ENCODE assay signal across 1 cellular context in the genomic region with DNA sequence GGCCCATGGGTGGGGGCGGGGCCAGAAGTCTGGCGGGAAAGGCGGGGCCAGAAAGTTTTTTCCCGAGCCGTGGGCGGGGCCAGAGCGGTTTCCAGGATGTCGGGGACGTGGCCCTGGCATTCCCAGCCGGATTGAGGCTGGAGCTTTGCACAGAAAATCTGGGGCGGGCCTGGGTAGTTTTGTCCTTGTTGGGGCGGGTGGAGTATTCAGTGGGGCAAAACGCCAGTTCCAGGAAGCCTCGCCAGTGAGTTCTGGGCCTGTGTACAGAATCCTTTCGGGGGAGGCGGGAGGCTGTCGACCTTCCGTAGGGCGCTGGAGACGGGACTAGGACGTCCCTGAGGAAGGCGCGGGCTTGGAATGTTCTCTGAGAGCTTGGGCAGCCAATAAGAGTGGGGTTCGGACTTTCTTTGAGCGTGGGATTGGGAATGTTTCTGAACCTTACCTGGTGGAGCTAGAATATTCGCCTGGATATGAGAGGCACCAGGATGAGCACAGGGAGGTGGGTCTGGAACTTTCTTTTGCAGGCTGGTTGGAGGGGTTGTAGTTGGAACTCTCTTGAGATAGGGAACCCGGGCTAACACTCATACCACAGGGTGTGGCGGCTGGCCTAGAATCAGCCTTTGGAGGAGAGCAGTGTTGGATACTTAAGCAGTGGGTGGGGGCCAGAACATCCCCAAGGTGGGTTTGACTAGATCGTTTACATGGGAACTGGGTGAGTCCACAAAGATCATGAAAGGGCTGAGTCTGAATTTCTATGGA.
A peak's percentile ranks its signal among the peaks of the same experiment; 100 is the strongest.
TF ChIP-seq lines count a peak whose summit lies in the region.

No MANE protein-coding gene starts in this region.

TF ChIP-seq in HepG2, 621 proteins besides CTCF, POLR2A, EP300 and RAD21 (continued from another document and continues in another):
- TF ChIP-seq, protein P1, sequence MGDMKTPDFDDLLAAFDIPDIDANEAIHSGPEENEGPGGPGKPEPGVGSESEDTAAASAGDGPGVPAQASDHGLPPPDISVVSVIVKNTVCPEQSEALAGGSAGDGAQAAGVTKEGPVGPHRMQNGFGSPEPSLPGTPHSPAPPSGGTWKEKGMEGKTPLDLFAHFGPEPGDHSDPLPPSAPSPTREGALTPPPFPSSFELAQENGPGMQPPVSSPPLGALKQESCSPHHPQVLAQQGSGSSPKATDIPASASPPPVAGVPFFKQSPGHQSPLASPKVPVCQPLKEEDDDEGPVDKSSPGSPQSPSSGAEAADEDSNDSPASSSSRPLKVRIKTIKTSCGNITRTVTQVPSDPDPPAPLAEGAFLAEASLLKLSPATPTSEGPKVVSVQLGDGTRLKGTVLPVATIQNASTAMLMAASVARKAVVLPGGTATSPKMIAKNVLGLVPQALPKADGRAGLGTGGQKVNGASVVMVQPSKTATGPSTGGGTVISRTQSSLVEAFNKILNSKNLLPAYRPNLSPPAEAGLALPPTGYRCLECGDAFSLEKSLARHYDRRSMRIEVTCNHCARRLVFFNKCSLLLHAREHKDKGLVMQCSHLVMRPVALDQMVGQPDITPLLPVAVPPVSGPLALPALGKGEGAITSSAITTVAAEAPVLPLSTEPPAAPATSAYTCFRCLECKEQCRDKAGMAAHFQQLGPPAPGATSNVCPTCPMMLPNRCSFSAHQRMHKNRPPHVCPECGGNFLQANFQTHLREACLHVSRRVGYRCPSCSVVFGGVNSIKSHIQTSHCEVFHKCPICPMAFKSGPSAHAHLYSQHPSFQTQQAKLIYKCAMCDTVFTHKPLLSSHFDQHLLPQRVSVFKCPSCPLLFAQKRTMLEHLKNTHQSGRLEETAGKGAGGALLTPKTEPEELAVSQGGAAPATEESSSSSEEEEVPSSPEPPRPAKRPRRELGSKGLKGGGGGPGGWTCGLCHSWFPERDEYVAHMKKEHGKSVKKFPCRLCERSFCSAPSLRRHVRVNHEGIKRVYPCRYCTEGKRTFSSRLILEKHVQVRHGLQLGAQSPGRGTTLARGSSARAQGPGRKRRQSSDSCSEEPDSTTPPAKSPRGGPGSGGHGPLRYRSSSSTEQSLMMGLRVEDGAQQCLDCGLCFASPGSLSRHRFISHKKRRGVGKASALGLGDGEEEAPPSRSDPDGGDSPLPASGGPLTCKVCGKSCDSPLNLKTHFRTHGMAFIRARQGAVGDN (CRISPR knock-in tag; IDR thresholded peaks at IDR 0.05), result peak; percentile 68
- TF ChIP-seq ELF4 (CRISPR knock-in tag; IDR thresholded peaks at IDR 0.05; ENCODE audit: borderline replicate concordance) (peak; percentile 51; the same call in 1 of the 2 replicates), HOXA5 (CRISPR knock-in tag; IDR thresholded peaks at IDR 0.05) (peak; percentile 72; the same call in 1 of the 2 replicates), CREB1 (IDR thresholded peaks at IDR 0.05) (no peak), CREB1 (CRISPR knock-in tag; IDR thresholded peaks at IDR 0.05) (no peak), ZNF138 (CRISPR knock-in tag; IDR thresholded peaks at IDR 0.05; ENCODE audit: low read depth) (0 out of 2 replicates have a peak, but pooled peaks have one; percentile 44), ELF1 (CRISPR knock-in tag; IDR thresholded peaks at IDR 0.05) (peak; percentile 56; the same call in 1 of the 2 replicates), ZFY (CRISPR knock-in tag; IDR thresholded peaks at IDR 0.05) (peak; percentile 51; the same call in 1 of the 2 replicates), ZEB1 (IDR thresholded peaks at IDR 0.05; ENCODE audit: insufficient replicate concordance, low read depth) (no peak), NCOA2 (CRISPR knock-in tag; IDR thresholded peaks at IDR 0.05) (no peak), ZNF7 (CRISPR knock-in tag; IDR thresholded peaks at IDR 0.05) (no peak), ZNF570 (CRISPR knock-in tag; IDR thresholded peaks at IDR 0.05; ENCODE audit: borderline replicate concordance) (0 out of 2 replicates have a peak, but pooled peaks have one; percentile 46), IRF2 (CRISPR knock-in tag; IDR thresholded peaks at IDR 0.05) (0 out of 2 replicates have a peak, but pooled peaks have one; percentile 19), ZSCAN22 (CRISPR knock-in tag; IDR thresholded peaks at IDR 0.05) (no peak), RBM22 (optimal IDR thresholded peaks at IDR 0.05; ENCODE audit: low read length) (peak; percentile 20), NBN (conservative IDR thresholded peaks at IDR 0.05) (no peak), TBX2 (CRISPR knock-in tag; IDR thresholded peaks at IDR 0.05; ENCODE audit: borderline replicate concordance) (peak; percentile 25; the same call in 1 of the 2 replicates), ZNF773 (CRISPR knock-in tag; IDR thresholded peaks at IDR 0.05; ENCODE audit: borderline replicate concordance) (peak; percentile 58; the same call in 1 of the 2 replicates), ZNF75D (CRISPR knock-in tag; IDR thresholded peaks at IDR 0.05; ENCODE audit: borderline replicate concordance) (no peak), BORCS8-MEF2B (CRISPR knock-in tag; IDR thresholded peaks at IDR 0.05) (no peak), KLF9 (CRISPR knock-in tag; IDR thresholded peaks at IDR 0.05; ENCODE audit: low read depth) (no peak), TP53 (CRISPR knock-in tag; conservative IDR thresholded peaks at IDR 0.05) (0 out of 2 replicates have a peak, but pooled peaks have one; percentile 39), MAFF (IDR thresholded peaks at IDR 0.05; ENCODE audit: low read depth, low read length) (no peak), ZNF124 (CRISPR knock-in tag; IDR thresholded peaks at IDR 0.05) (no peak), HOXA3 (CRISPR knock-in tag; IDR thresholded peaks at IDR 0.05) (peak; percentile 6; the same call in 1 of the 2 replicates), DMAP1 (CRISPR knock-in tag; IDR thresholded peaks at IDR 0.05) (peak; percentile 44; the same call in 1 of the 2 replicates), GPN1 (CRISPR knock-in tag; IDR thresholded peaks at IDR 0.05; ENCODE audit: borderline replicate concordance) (no peak), RFX5 (IDR thresholded peaks at IDR 0.05; ENCODE audit: low read depth, low read length) (no peak)
- TF ChIP-seq, protein P2, sequence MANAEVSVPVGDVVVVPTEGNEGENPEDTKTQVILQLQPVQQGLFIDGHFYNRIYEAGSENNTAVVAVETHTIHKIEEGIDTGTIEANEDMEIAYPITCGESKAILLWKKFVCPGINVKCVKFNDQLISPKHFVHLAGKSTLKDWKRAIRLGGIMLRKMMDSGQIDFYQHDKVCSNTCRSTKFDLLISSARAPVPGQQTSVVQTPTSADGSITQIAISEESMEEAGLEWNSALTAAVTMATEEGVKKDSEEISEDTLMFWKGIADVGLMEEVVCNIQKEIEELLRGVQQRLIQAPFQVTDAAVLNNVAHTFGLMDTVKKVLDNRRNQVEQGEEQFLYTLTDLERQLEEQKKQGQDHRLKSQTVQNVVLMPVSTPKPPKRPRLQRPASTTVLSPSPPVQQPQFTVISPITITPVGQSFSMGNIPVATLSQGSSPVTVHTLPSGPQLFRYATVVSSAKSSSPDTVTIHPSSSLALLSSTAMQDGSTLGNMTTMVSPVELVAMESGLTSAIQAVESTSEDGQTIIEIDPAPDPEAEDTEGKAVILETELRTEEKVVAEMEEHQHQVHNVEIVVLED (CRISPR knock-in tag; IDR thresholded peaks at IDR 0.05; ENCODE audit: borderline replicate concordance), result 0 out of 2 replicates have a peak, but pooled peaks have one; percentile 20
- TF ChIP-seq, protein P3, sequence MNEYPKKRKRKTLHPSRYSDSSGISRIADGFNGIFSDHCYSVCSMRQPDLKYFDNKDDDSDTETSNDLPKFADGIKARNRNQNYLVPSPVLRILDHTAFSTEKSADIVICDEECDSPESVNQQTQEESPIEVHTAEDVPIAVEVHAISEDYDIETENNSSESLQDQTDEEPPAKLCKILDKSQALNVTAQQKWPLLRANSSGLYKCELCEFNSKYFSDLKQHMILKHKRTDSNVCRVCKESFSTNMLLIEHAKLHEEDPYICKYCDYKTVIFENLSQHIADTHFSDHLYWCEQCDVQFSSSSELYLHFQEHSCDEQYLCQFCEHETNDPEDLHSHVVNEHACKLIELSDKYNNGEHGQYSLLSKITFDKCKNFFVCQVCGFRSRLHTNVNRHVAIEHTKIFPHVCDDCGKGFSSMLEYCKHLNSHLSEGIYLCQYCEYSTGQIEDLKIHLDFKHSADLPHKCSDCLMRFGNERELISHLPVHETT (CRISPR knock-in tag; conservative IDR thresholded peaks at IDR 0.05), result 0 out of 2 replicates have a peak, but pooled peaks have one; percentile 32
- TF ChIP-seq, protein P4, sequence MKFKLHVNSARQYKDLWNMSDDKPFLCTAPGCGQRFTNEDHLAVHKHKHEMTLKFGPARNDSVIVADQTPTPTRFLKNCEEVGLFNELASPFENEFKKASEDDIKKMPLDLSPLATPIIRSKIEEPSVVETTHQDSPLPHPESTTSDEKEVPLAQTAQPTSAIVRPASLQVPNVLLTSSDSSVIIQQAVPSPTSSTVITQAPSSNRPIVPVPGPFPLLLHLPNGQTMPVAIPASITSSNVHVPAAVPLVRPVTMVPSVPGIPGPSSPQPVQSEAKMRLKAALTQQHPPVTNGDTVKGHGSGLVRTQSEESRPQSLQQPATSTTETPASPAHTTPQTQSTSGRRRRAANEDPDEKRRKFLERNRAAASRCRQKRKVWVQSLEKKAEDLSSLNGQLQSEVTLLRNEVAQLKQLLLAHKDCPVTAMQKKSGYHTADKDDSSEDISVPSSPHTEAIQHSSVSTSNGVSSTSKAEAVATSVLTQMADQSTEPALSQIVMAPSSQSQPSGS (CRISPR knock-in tag; IDR thresholded peaks at IDR 0.05), result no peak
- TF ChIP-seq, protein P5, sequence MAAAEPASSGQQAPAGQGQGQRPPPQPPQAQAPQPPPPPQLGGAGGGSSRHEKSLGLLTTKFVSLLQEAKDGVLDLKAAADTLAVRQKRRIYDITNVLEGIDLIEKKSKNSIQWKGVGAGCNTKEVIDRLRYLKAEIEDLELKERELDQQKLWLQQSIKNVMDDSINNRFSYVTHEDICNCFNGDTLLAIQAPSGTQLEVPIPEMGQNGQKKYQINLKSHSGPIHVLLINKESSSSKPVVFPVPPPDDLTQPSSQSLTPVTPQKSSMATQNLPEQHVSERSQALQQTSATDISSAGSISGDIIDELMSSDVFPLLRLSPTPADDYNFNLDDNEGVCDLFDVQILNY (CRISPR knock-in tag; conservative IDR thresholded peaks at IDR 0.05), result no peak
- TF ChIP-seq, protein P6, sequence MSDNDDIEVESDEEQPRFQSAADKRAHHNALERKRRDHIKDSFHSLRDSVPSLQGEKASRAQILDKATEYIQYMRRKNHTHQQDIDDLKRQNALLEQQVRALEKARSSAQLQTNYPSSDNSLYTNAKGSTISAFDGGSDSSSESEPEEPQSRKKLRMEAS (IDR thresholded peaks at IDR 0.05), result peak; percentile 57
- TF ChIP-seq, protein P7, sequence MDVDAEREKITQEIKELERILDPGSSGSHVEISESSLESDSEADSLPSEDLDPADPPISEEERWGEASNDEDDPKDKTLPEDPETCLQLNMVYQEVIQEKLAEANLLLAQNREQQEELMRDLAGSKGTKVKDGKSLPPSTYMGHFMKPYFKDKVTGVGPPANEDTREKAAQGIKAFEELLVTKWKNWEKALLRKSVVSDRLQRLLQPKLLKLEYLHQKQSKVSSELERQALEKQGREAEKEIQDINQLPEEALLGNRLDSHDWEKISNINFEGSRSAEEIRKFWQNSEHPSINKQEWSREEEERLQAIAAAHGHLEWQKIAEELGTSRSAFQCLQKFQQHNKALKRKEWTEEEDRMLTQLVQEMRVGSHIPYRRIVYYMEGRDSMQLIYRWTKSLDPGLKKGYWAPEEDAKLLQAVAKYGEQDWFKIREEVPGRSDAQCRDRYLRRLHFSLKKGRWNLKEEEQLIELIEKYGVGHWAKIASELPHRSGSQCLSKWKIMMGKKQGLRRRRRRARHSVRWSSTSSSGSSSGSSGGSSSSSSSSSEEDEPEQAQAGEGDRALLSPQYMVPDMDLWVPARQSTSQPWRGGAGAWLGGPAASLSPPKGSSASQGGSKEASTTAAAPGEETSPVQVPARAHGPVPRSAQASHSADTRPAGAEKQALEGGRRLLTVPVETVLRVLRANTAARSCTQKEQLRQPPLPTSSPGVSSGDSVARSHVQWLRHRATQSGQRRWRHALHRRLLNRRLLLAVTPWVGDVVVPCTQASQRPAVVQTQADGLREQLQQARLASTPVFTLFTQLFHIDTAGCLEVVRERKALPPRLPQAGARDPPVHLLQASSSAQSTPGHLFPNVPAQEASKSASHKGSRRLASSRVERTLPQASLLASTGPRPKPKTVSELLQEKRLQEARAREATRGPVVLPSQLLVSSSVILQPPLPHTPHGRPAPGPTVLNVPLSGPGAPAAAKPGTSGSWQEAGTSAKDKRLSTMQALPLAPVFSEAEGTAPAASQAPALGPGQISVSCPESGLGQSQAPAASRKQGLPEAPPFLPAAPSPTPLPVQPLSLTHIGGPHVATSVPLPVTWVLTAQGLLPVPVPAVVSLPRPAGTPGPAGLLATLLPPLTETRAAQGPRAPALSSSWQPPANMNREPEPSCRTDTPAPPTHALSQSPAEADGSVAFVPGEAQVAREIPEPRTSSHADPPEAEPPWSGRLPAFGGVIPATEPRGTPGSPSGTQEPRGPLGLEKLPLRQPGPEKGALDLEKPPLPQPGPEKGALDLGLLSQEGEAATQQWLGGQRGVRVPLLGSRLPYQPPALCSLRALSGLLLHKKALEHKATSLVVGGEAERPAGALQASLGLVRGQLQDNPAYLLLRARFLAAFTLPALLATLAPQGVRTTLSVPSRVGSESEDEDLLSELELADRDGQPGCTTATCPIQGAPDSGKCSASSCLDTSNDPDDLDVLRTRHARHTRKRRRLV (CRISPR knock-in tag; IDR thresholded peaks at IDR 0.05), result no peak
- TF ChIP-seq, protein P8, sequence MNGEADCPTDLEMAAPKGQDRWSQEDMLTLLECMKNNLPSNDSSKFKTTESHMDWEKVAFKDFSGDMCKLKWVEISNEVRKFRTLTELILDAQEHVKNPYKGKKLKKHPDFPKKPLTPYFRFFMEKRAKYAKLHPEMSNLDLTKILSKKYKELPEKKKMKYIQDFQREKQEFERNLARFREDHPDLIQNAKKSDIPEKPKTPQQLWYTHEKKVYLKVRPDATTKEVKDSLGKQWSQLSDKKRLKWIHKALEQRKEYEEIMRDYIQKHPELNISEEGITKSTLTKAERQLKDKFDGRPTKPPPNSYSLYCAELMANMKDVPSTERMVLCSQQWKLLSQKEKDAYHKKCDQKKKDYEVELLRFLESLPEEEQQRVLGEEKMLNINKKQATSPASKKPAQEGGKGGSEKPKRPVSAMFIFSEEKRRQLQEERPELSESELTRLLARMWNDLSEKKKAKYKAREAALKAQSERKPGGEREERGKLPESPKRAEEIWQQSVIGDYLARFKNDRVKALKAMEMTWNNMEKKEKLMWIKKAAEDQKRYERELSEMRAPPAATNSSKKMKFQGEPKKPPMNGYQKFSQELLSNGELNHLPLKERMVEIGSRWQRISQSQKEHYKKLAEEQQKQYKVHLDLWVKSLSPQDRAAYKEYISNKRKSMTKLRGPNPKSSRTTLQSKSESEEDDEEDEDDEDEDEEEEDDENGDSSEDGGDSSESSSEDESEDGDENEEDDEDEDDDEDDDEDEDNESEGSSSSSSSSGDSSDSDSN (CRISPR knock-in tag; IDR thresholded peaks at IDR 0.05), result peak; percentile 35; the same call in 1 of the 2 replicates
- TF ChIP-seq, protein P9, sequence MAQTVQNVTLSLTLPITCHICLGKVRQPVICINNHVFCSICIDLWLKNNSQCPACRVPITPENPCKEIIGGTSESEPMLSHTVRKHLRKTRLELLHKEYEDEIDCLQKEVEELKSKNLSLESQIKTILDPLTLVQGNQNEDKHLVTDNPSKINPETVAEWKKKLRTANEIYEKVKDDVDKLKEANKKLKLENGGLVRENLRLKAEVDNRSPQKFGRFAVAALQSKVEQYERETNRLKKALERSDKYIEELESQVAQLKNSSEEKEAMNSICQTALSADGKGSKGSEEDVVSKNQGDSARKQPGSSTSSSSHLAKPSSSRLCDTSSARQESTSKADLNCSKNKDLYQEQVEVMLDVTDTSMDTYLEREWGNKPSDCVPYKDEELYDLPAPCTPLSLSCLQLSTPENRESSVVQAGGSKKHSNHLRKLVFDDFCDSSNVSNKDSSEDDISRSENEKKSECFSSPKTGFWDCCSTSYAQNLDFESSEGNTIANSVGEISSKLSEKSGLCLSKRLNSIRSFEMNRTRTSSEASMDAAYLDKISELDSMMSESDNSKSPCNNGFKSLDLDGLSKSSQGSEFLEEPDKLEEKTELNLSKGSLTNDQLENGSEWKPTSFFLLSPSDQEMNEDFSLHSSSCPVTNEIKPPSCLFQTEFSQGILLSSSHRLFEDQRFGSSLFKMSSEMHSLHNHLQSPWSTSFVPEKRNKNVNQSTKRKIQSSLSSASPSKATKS (CRISPR knock-in tag; IDR thresholded peaks at IDR 0.05), result no peak
